ENCODE assay signal across 1 cellular context in genomic region chr1:95216292-95216990, GRCh38.
TF ChIP-seq lines count a peak whose summit lies in the region.

No MANE protein-coding gene starts in this region.

TF ChIP-seq in WTC11, 78 proteins besides CTCF, POLR2A, EP300 and RAD21 (continued from another document):
- TF ChIP-seq STAT6 (CRISPR knock-in tag; conservative IDR thresholded peaks at IDR 0.05; ENCODE audit: low read depth), result no peak
TF ChIP-seq in WTC11: peak in this region for 0.
